ENCODE assay signal across 10 cellular contexts in the genomic region with DNA sequence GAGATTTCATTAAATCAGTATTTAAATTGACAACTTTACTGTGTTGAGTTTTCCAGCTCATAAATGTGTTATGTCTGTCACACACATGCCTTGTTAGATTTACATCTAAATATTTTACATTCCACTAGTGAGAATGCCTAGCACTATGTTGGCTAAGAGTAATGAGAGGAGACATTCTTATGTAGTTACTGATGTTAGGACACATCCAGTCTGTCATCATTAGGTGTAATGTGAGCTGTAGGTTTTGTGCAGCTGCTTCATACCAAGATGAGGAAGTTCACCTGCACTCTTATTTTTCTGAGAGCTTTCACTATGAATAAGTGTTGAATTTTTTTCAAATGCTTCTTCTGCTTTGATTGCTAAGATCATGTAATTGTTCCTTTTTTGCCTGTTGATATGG.
A peak's percentile ranks its signal among the peaks of the same experiment; 100 is the strongest.
DNase-seq lines count a peak whose midpoint lies in the region; ATAC-seq and TF ChIP-seq lines count a peak whose summit lies in the region.
"Had no signal": no experiment of that assay in that cellular context is flagged by ENCODE, and none has a peak within 500 bp of the region (broad histone marks: within the 10 kb centered on the region; RNA-seq: fewer than 3 reads in every experiment).

No MANE protein-coding gene starts in this region.

- DNase-seq in AG04450 (ENCODE audit: low read depth, low spot score) (peak; percentile 81), LHCN-M2 (ENCODE audit: low read depth) (peak; percentile 84), fibroblast of peridontal ligament (ENCODE audit: extremely low read depth) (peak; percentile 61), HT-29 (ENCODE audit: low spot score) (no peak), hypothalamus (lab: John Stamatoyannopoulos, UW) (no peak), left ventricle myocardium inferior (no peak), CD1c-positive myeloid dendritic cell (ENCODE audit: extremely low spot score) (no peak)
- DNase-seq: activated gamma-delta T cell, testis had no signal

- H3K27ac ChIP-seq in AG04450 (ENCODE audit: low read depth, low read length), result no peak overlapping the region
- H3K27ac ChIP-seq in left ventricle myocardium inferior (replicated peaks), result no peak overlapping the region
- H3K27ac ChIP-seq: testis had no signal

- CTCF ChIA-PET in AG04450 (lab: Charles Lee), result interaction anchor here (1.3 to 2.4 kb wide), 2 partner anchors 216 to 221 kb away, joined by 3 to 19 read pairs; no protein-coding TSS in a partner anchor

- H3K36me3 ChIP-seq in left ventricle myocardium inferior, result no peaks in the 10 kb centered on the region

- no peaks in the 10 kb centered on the region for H3K4me1 ChIP-seq in left ventricle myocardium inferior
- H3K4me1 ChIP-seq: testis had no signal

- POLR2A ChIA-PET in AG04450 (lab: Yijun Ruan, JAX), result interaction anchor here (0.6 to 1.8 kb wide), 4 partner anchors 52 to 770 kb away, joined by 4 to 11 read pairs (median 6); a partner anchor contains a TSS

- ATAC-seq in GM19351 (IDR thresholded peaks at IDR 0.05; ENCODE audit: unreplicated experiment), result peak; percentile 93

- intact Hi-C loops in left ventricle myocardium inferior (cut with micrococcal nuclease), result no loop called here

- H3K4me3 ChIP-seq in AG04450 (ENCODE audit: low read depth, low read length) (no peak overlapping the region), left ventricle myocardium inferior (no peak overlapping the region)
- H3K4me3 ChIP-seq: testis had no signal

- H3K27me3 ChIP-seq in AG04450 (ENCODE audit: control insufficient read depth, insufficient read depth, low read length) (no peaks in the 10 kb centered on the region), left ventricle myocardium inferior (ENCODE audit: low read depth) (no peaks in the 10 kb centered on the region)
- H3K27me3 ChIP-seq: testis had no signal

- TF ChIP-seq CTCF in AG04450 (IDR thresholded peaks at IDR 0.05; ENCODE audit: low read depth, low read length) (no peak), left ventricle myocardium inferior (IDR thresholded peaks at IDR 0.05; ENCODE audit: borderline replicate concordance) (no peak)

- H3K9me3 ChIP-seq in AG04450 (ENCODE audit: control insufficient read depth, insufficient read depth, low read length), result no peaks in the 10 kb centered on the region
- H3K9me3 ChIP-seq in left ventricle myocardium inferior (replicated peaks), result no peaks in the 10 kb centered on the region
- H3K9me3 ChIP-seq: testis had no signal

Comparison
In these comparisons a context has a peak if more than half of its experiments do, and no peak if none do; other contexts are left out.
1. DNase-seq: peak in AG04450 (single experiment), LHCN-M2 (single experiment) and fibroblast of peridontal ligament (single experiment); none in HT-29 (single experiment), hypothalamus (0 of 51), left ventricle myocardium inferior (single experiment) and CD1c-positive myeloid dendritic cell (single experiment).